In the genomic region with DNA sequence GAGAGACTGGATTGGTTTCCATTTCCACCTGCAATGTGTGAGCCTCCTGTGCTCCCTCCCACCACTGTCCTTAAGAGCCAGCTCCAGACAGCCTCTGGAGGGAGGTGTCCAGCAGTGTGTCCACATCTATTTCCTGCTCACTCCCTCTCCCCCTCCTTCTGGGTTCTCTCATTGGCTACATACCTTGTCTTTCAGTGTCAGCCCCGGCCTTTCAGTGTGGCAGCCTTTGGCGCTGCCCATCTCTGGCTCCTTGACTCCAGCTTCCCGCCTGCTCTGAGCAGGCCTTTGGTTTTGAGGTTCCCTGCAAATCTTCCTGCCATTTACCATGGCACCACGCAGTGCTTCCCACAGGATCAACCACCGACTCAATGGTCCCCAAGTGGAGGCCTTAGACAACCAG, we compare ENCODE assay signal across 2 cellular contexts.
A peak's percentile ranks its signal among the peaks of the same experiment; 100 is the strongest.
TF ChIP-seq lines count a peak whose summit lies in the region.

No MANE protein-coding gene starts in this region.

TF ChIP-seq in IMR-90, 13 proteins besides CTCF, POLR2A, EP300 and RAD21 (continued from another document):
- TF ChIP-seq, protein P1, sequence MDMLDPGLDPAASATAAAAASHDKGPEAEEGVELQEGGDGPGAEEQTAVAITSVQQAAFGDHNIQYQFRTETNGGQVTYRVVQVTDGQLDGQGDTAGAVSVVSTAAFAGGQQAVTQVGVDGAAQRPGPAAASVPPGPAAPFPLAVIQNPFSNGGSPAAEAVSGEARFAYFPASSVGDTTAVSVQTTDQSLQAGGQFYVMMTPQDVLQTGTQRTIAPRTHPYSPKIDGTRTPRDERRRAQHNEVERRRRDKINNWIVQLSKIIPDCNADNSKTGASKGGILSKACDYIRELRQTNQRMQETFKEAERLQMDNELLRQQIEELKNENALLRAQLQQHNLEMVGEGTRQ (IDR thresholded peaks at IDR 0.05; ENCODE audit: low read depth, low read length): no peak
- TF ChIP-seq NFE2L2 (IDR thresholded peaks at IDR 0.05; ENCODE audit: low read depth, low read length) (no peak), CHD1 (IDR thresholded peaks at IDR 0.05; ENCODE audit: low read depth, low read length) (no peak), MXI1 (IDR thresholded peaks at IDR 0.05; ENCODE audit: borderline replicate concordance, low read depth, low read length) (no peak), BHLHE40 (IDR thresholded peaks at IDR 0.05; ENCODE audit: low read depth, low read length) (no peak), FOS (IDR thresholded peaks at IDR 0.05; ENCODE audit: low read depth, low read length) (no peak), CEBPB (IDR thresholded peaks at IDR 0.05; ENCODE audit: low read depth, low read length) (no peak), RCOR1 (IDR thresholded peaks at IDR 0.05; ENCODE audit: insufficient replicate concordance, low read length) (no peak), SMC3 (IDR thresholded peaks at IDR 0.05; ENCODE audit: low read depth, low read length) (no peak)
- TF ChIP-seq, protein P2, sequence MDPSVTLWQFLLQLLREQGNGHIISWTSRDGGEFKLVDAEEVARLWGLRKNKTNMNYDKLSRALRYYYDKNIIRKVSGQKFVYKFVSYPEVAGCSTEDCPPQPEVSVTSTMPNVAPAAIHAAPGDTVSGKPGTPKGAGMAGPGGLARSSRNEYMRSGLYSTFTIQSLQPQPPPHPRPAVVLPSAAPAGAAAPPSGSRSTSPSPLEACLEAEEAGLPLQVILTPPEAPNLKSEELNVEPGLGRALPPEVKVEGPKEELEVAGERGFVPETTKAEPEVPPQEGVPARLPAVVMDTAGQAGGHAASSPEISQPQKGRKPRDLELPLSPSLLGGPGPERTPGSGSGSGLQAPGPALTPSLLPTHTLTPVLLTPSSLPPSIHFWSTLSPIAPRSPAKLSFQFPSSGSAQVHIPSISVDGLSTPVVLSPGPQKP (IDR thresholded peaks at IDR 0.05; ENCODE audit: borderline replicate concordance, low read depth, low read length): no peak
TF ChIP-seq in IMR-90: peak in this region for 0.

TF ChIP-seq in SK-N-SH, 30 proteins besides CTCF, POLR2A, EP300 and RAD21:
- TF ChIP-seq, protein P3, sequence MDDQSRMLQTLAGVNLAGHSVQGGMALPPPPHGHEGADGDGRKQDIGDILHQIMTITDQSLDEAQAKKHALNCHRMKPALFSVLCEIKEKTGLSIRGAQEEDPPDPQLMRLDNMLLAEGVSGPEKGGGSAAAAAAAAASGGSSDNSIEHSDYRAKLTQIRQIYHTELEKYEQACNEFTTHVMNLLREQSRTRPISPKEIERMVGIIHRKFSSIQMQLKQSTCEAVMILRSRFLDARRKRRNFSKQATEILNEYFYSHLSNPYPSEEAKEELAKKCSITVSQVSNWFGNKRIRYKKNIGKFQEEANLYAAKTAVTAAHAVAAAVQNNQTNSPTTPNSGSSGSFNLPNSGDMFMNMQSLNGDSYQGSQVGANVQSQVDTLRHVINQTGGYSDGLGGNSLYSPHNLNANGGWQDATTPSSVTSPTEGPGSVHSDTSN (IDR thresholded peaks at IDR 0.05): peak; percentile 79
- TF ChIP-seq TEAD4 (IDR thresholded peaks at IDR 0.05; ENCODE audit: borderline replicate concordance, insufficient read depth) (no peak), FOSL2 (IDR thresholded peaks at IDR 0.05; ENCODE audit: borderline replicate concordance, low read depth) (no peak)
- TF ChIP-seq, protein P4, sequence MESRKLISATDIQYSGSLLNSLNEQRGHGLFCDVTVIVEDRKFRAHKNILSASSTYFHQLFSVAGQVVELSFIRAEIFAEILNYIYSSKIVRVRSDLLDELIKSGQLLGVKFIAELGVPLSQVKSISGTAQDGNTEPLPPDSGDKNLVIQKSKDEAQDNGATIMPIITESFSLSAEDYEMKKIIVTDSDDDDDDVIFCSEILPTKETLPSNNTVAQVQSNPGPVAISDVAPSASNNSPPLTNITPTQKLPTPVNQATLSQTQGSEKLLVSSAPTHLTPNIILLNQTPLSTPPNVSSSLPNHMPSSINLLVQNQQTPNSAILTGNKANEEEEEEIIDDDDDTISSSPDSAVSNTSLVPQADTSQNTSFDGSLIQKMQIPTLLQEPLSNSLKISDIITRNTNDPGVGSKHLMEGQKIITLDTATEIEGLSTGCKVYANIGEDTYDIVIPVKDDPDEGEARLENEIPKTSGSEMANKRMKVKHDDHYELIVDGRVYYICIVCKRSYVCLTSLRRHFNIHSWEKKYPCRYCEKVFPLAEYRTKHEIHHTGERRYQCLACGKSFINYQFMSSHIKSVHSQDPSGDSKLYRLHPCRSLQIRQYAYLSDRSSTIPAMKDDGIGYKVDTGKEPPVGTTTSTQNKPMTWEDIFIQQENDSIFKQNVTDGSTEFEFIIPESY (IDR thresholded peaks at IDR 0.05; ENCODE audit: borderline replicate concordance, low read depth): no peak
- TF ChIP-seq, protein P1 (IDR thresholded peaks at IDR 0.05; ENCODE audit: borderline replicate concordance, low read depth, low read length): no peak
